In the genomic region with DNA sequence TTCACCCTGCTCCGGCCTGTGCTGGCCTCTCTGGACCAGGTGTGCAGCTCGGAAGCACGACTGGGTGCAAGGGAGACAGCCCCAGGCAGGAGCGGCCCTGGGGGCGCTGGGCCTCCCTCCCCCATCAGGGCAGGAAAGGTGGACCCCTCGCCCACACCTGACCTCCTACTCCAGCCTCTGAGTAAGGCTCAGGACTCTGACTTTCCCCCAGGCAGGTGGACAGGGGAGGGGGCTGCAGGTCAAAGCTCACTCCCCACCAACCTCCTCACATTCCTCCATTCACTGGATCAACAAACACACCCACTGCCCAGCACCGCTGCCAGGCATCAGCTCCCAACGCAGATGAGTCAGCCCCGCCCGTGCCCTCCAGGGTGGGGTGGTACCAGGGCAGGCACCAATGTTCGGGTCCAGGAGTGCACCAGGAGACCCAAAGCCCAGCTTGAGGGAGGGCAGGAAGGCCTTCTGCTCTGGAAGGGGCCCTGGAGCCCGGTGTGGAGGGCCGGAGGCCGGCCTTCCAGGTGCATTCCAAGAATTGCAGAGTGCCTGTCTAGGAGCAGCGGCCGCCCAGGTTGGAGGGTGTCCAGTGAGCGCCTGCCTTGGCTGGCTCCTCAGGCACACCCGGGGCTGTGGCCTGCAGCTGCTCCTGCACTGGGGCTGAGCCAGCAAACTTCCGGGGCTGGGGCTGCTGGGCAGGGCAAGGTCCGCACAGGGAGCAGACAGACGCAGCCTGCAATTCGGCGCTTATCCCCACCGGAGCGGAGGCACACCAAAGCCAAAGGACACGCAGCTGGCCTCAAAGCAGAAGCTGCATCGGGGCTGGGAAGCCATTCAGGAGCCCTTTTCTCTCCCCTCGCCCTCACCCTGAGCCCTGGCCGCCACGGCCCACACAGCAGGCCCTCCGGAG, we compare ENCODE assay signal across 8 cellular contexts. TPM values are rescaled to one million over a fixed set of nuclear protein-coding genes. Genes with fewer than 3 reads are reported as not detected.
DNase-seq lines count a peak whose midpoint lies in the region; ATAC-seq and TF ChIP-seq lines count a peak whose summit lies in the region.

No MANE protein-coding gene starts in this region.

- H3K27ac Mint-ChIP-seq in stimulated activated naive CD8-positive, alpha-beta T cell treated with anti-CD3 and anti-CD28 coated beads, Interleukin-15, Interleukin-2, amounts not matched to agents 100 ng/mL and 50 ng/mL, for 24 hours: no peak overlapping the region
- peak overlapping the region; percentile 83 for H3K27ac Mint-ChIP-seq in T-helper 17 cell

- H3K4me3 Mint-ChIP-seq in stimulated activated naive CD8-positive, alpha-beta T cell treated with anti-CD3 and anti-CD28 coated beads, Interleukin-15, Interleukin-2, amounts not matched to agents 100 ng/mL and 50 ng/mL, for 24 hours: peak overlapping the region; percentile 37
- H3K4me3 Mint-ChIP-seq in T-helper 17 cell: peak overlapping the region; percentile 81

- H3K4me1 Mint-ChIP-seq in stimulated activated naive CD8-positive, alpha-beta T cell treated with anti-CD3 and anti-CD28 coated beads, Interleukin-15, Interleukin-2, amounts not matched to agents 100 ng/mL and 50 ng/mL, for 24 hours (ENCODE audit: low read depth): peaks cover 51% of the 10 kb centered on the region
- H3K4me1 Mint-ChIP-seq in T-helper 17 cell: peaks cover 25% of the 10 kb centered on the region

- H3K27me3 Mint-ChIP-seq in stimulated activated naive CD8-positive, alpha-beta T cell treated with anti-CD3 and anti-CD28 coated beads, Interleukin-15, Interleukin-2, amounts not matched to agents 100 ng/mL and 50 ng/mL, for 24 hours: no peaks in the 10 kb centered on the region
- H3K27me3 Mint-ChIP-seq in T-helper 17 cell: no peaks in the 10 kb centered on the region

- H3K9me3 Mint-ChIP-seq in stimulated activated naive CD8-positive, alpha-beta T cell treated with anti-CD3 and anti-CD28 coated beads, Interleukin-15, Interleukin-2, amounts not matched to agents 100 ng/mL and 50 ng/mL, for 24 hours: no peaks in the 10 kb centered on the region

- intact Hi-C loops in Right ventricle myocardium superior (cut with DNase I): no loop called here

- no peak for DNase-seq in stimulated activated naive CD8-positive, alpha-beta T cell treated with anti-CD3 and anti-CD28 coated beads, Interleukin-15, Interleukin-2, amounts not matched to agents 100 U/mL and 50 U/mL, for 24 hours
- no peak for DNase-seq in T-helper 17 cell
- DNase-seq in Right ventricle myocardium superior: peak; percentile 91
- no peak for DNase-seq in retinal pigment epithelial cell (ENCODE audit: low read depth)
- no peak for DNase-seq in globus pallidus (ENCODE audit: low spot score)

- H3K4me3 ChIP-seq in retinal pigment epithelial cell (ENCODE audit: low read length): peak overlapping the region; percentile 15

- no peak for TF ChIP-seq CTCF in retinal pigment epithelial cell (conservative IDR thresholded peaks at IDR 0.05; ENCODE audit: low read depth, low read length)

- ATAC-seq in stimulated activated naive CD8-positive, alpha-beta T cell treated with anti-CD3 and anti-CD28 coated beads, Interleukin-15, Interleukin-2, amounts not matched to agents 100 U/mL and 50 U/mL, for 24 hours: no peak
- ATAC-seq in T-helper 17 cell (no peak), Right ventricle myocardium superior (ENCODE audit: poor library complexity) (peak; percentile 87), GM21723 (IDR thresholded peaks at IDR 0.05; ENCODE audit: unreplicated experiment) (no peak), HG03565 (IDR thresholded peaks at IDR 0.05; ENCODE audit: unreplicated experiment) (no peak)

- no peaks in the 10 kb centered on the region for H3K9me3 ChIP-seq in T-helper 17 cell (ENCODE audit: control insufficient read depth, low read length, poor library complexity, severe bottlenecking)

- H3K36me3 Mint-ChIP-seq in stimulated activated naive CD8-positive, alpha-beta T cell treated with anti-CD3 and anti-CD28 coated beads, Interleukin-15, Interleukin-2, amounts not matched to agents 100 ng/mL and 50 ng/mL, for 24 hours (ENCODE audit: low read depth): no peaks in the 10 kb centered on the region
- no peaks in the 10 kb centered on the region for H3K36me3 Mint-ChIP-seq in T-helper 17 cell (ENCODE audit: low read depth)

RNA-seq across cellular contexts. Expression of gene INF2, which starts 1.6 kb away (rescaled TPM):
- 10 to 100 TPM; 61.0 to 76.1 TPM for total RNA-seq in T-helper 17 cell
- total RNA-seq in Right ventricle myocardium superior: 28.3 TPM

RNA-seq across cellular contexts. Expression of gene ADSS1, which starts 36.2 kb away (rescaled TPM):
- total RNA-seq in T-helper 17 cell (1 to 10 TPM; 2.4 to 2.9 TPM), Right ventricle myocardium superior (215 TPM)

Comparison
In these comparisons a context has a peak if more than half of its experiments do, and no peak if none do; other contexts are left out.
1. RNA of gene ADSS1, which starts 36.2 kb away (total RNA-seq): 215 TPM in Right ventricle myocardium superior (single experiment); 2.4 to 2.9 TPM in T-helper 17 cell; every median in the first group is over 10 times any median in the second.